Comparison of ENCODE assay signal across 1 cellular context in the genomic region with DNA sequence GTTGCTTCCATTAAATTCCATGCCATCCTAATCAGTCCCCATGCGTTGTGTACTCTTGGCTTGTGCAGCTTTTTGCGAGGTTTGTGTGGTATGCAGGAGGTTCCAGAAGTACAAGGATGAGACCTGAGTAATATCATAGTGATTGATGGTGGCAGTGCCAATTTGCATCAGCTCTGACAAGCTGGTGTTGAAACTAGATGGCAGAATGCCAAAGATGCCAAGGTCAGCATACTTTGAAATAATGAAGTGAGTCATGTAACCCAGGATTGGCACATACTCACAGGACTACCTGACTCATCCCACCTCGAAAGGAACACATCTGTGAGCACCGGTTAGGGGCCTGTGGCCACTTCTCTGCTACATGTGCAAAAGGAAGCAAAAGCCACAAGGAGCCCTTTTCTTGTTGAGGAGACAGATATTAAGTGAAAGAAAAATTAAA.
TF ChIP-seq lines count a peak whose summit lies in the region.

No MANE protein-coding gene starts in this region.

TF ChIP-seq in HCT116, 20 proteins besides CTCF, POLR2A, EP300 and RAD21 (continued from another document):
- TF ChIP-seq, protein P1, sequence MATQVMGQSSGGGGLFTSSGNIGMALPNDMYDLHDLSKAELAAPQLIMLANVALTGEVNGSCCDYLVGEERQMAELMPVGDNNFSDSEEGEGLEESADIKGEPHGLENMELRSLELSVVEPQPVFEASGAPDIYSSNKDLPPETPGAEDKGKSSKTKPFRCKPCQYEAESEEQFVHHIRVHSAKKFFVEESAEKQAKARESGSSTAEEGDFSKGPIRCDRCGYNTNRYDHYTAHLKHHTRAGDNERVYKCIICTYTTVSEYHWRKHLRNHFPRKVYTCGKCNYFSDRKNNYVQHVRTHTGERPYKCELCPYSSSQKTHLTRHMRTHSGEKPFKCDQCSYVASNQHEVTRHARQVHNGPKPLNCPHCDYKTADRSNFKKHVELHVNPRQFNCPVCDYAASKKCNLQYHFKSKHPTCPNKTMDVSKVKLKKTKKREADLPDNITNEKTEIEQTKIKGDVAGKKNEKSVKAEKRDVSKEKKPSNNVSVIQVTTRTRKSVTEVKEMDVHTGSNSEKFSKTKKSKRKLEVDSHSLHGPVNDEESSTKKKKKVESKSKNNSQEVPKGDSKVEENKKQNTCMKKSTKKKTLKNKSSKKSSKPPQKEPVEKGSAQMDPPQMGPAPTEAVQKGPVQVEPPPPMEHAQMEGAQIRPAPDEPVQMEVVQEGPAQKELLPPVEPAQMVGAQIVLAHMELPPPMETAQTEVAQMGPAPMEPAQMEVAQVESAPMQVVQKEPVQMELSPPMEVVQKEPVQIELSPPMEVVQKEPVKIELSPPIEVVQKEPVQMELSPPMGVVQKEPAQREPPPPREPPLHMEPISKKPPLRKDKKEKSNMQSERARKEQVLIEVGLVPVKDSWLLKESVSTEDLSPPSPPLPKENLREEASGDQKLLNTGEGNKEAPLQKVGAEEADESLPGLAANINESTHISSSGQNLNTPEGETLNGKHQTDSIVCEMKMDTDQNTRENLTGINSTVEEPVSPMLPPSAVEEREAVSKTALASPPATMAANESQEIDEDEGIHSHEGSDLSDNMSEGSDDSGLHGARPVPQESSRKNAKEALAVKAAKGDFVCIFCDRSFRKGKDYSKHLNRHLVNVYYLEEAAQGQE (IDR thresholded peaks at IDR 0.05; ENCODE audit: low read depth), result no peak
- TF ChIP-seq FOSL1 (IDR thresholded peaks at IDR 0.05; ENCODE audit: low read depth), result peak; percentile 96
- peak; percentile 99 for TF ChIP-seq CEBPB (IDR thresholded peaks at IDR 0.05; ENCODE audit: low read depth)
- TF ChIP-seq, protein P2, sequence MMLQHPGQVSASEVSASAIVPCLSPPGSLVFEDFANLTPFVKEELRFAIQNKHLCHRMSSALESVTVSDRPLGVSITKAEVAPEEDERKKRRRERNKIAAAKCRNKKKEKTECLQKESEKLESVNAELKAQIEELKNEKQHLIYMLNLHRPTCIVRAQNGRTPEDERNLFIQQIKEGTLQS (IDR thresholded peaks at IDR 0.05), result peak; percentile 85
- peak; percentile 95 for TF ChIP-seq JUND (IDR thresholded peaks at IDR 0.05)
- peak; percentile 76 for TF ChIP-seq POLR2AphosphoS5 (IDR thresholded peaks at IDR 0.05; ENCODE audit: low read depth, low read length)
- no peak for TF ChIP-seq ZNF274 (IDR thresholded peaks at IDR 0.05; ENCODE audit: low read depth, low read length)
- no peak for TF ChIP-seq ELF1 (IDR thresholded peaks at IDR 0.05; ENCODE audit: borderline replicate concordance, low read depth)
TF ChIP-seq in HCT116: peak in this region for 12.
